18 cellular contexts compared by ENCODE assay signal in the genomic region with DNA sequence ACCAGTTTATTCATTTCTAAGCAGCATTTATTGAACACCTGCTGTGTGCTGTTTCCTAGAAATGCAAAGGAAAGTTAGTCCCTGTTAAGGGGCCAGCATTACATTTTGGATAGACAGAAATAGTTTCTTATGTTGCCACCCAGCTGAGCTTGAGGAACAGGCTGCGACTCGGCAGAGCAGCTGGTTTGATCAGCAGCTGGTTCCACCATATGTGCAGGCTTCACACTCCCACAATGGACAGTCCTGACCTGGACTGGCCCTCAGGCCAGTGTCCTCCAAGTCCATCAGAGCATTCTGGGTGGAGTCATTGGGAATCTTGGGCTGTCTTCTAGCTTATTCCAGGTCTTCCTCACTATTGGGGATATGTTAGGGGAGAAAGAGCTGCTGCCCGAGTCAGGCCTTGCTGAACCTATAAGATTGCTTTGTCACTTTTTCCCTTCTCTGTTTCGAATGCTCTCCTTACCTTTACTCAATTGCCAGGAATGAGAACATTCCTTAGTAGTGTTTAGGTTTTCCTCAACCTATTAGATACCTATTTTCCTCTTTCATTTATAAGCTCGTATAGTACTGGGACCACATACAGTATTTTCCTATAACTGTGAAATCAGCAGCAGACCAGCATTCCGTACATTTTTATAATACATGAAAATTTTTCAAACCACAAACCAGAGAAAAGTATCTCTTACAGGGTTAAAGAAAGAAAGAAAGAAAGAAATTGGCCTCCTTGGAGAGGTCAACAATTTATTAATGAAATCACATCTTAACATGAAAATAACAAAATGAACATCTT.
DNase-seq lines count a peak whose midpoint lies in the region; ATAC-seq and TF ChIP-seq lines count a peak whose summit lies in the region.
"Had no signal": no experiment of that assay in that cellular context is flagged by ENCODE, and none has a peak within 500 bp of the region (broad histone marks: within the 10 kb centered on the region; RNA-seq: fewer than 3 reads in every experiment).

No MANE protein-coding gene starts in this region.

- H2AFZ ChIP-seq in SK-N-SH (ENCODE audit: low read depth), result no peak overlapping the region
- H2AFZ ChIP-seq: PC-9 had no signal

- CTCF ChIA-PET in A673 (lab: Charles Lee), result interaction anchor here (0.5 kb wide), 2 partner anchors 461 to 544 kb away, joined by 3 to 13 read pairs; no protein-coding TSS in a partner anchor
- CTCF ChIA-PET in SK-N-SH (lab: Yijun Ruan, JAX), result interaction anchor here (1.1 kb wide), 1 partner anchor 42 kb away, joined by 3 read pairs; no protein-coding TSS in a partner anchor

- peak; percentile 7 for DNase-seq in A673 (ENCODE audit: low spot score)
- DNase-seq in SK-N-SH, result no peak
- no peak for DNase-seq in chondrocyte (ENCODE audit: low spot score)
- no peak for DNase-seq in osteocyte (ENCODE audit: extremely low spot score, unreplicated experiment)
- no peak for DNase-seq in DMS153 treated with DMSO at 0.1 percent for 48 hours (lab: John Stamatoyannopoulos, UW; ENCODE audit: unreplicated experiment)
- DNase-seq in CD1c-positive myeloid dendritic cell (ENCODE audit: extremely low spot score), result no peak
- DNase-seq in activated CD4-positive, alpha-beta T cell treated with anti-CD3 and anti-CD28 coated beads, Interleukin-2, amount 50 U/mL, for 48 hours, result no peak
- DNase-seq: 8988T; CD8-positive, alpha-beta memory T cell; HFFc6; KG1; NCI-H1436 treated with DMSO at 0.1 percent for 48 hours; NCI-H2029 treated with DMSO at 0.1 percent for 48 hours; NCI-H510A treated with DMSO at 0.1 percent for 48 hours; PC-9 had no signal

- ATAC-seq in GM18873 (IDR thresholded peaks at IDR 0.05; ENCODE audit: low FRiP score, unreplicated experiment), result no peak

- intact Hi-C loops in A673 (cut with micrococcal nuclease; ENCODE audit: unreplicated experiment), result no loop called here

- H3F3A ChIP-seq in SK-N-SH (replicated peaks; ENCODE audit: insufficient read depth), result peaks cover 5% of the 10 kb centered on the region

- no peak for TF ChIP-seq EP300 in SK-N-SH (IDR thresholded peaks at IDR 0.05; ENCODE audit: borderline replicate concordance in 1 of 2, low read depth in 1 of 2, low read length in 1 of 2)

- H3K27ac ChIP-seq in A673 (ENCODE audit: low read depth, low read length, poor library complexity, severe bottlenecking) (no peak overlapping the region), SK-N-SH (ENCODE audit: low read depth in 2 of 2, low read length in 1 of 2) (peak overlapping the region; percentile 11 to 60; a peak in 2 of 4 replicates)
- H3K27ac ChIP-seq: BLaER1, PC-9, SK-N-MC had no signal

- no peaks in the 10 kb centered on the region for H4K20me1 ChIP-seq in SK-N-SH (ENCODE audit: insufficient read depth)
- H4K20me1 ChIP-seq: BLaER1 had no signal

- peaks cover 10% of the 10 kb centered on the region for H3K9me3 ChIP-seq in A673 (ENCODE audit: low read depth, low read length, poor library complexity, severe bottlenecking)
- H3K9me3 ChIP-seq in SK-N-SH, result no peaks in the 10 kb centered on the region

- H3K4me3 ChIP-seq in A673 (ENCODE audit: low read depth, low read length, poor library complexity, severe bottlenecking) (no peak overlapping the region), SK-N-SH (ENCODE audit: low read depth in 2 of 2, low read length in 1 of 2) (no peak overlapping the region)
- H3K4me3 ChIP-seq: BLaER1, PC-9, SK-N-MC had no signal

- H3K27me3 ChIP-seq in A673 (replicated peaks; ENCODE audit: insufficient read depth, low read depth, low read length, poor library complexity), result no peaks in the 10 kb centered on the region
- no peaks in the 10 kb centered on the region for H3K27me3 ChIP-seq in SK-N-SH (ENCODE audit: insufficient read depth)
- H3K27me3 ChIP-seq: BLaER1 had no signal

- H3K4me1 Mint-ChIP-seq in chondrocyte (ENCODE audit: low read depth) (peaks cover 38% of the 10 kb centered on the region), osteocyte (ENCODE audit: unreplicated experiment) (peaks cover 40% of the 10 kb centered on the region)

- H3K4me2 ChIP-seq in SK-N-SH, result peak overlapping the region; percentile 18; the same call in 1 of the 2 replicates
- H3K4me2 ChIP-seq: BLaER1, PC-9 had no signal

- TF ChIP-seq CTCF in A673 (conservative IDR thresholded peaks at IDR 0.05; ENCODE audit: low read depth, low read length) (no peak), SK-N-SH (IDR thresholded peaks at IDR 0.05) (no peak), chondrocyte (IDR thresholded peaks at IDR 0.05) (no peak), osteocyte (IDR thresholded peaks at IDR 0.05) (no peak)

- no peaks in the 10 kb centered on the region for H3K36me3 Mint-ChIP-seq in chondrocyte (ENCODE audit: low read depth)
- peaks cover 2% of the 10 kb centered on the region for H3K36me3 Mint-ChIP-seq in osteocyte (ENCODE audit: unreplicated experiment)

- H3K4me3 Mint-ChIP-seq in chondrocyte (ENCODE audit: unreplicated experiment), result no peak overlapping the region
- H3K4me3 Mint-ChIP-seq in osteocyte (ENCODE audit: unreplicated experiment), result no peak overlapping the region
- H3K4me3 Mint-ChIP-seq: CD8-positive, alpha-beta memory T cell; HFFc6 had no signal

- H3K4me1 ChIP-seq in A673 (ENCODE audit: insufficient read depth, low read length, poor library complexity, severe bottlenecking), result peaks cover 18% of the 10 kb centered on the region
- peaks cover 11 to 23% of the 10 kb centered on the region in 2 experiments; a peak in 3 of 4 replicates for H3K4me1 ChIP-seq in SK-N-SH (ENCODE audit: control insufficient read depth in 1 of 2, insufficient read depth in 2 of 2, low read depth in 1 of 2, low read length in 1 of 2)
- H3K4me1 ChIP-seq: BLaER1 had no signal

- no TSS peak for BruUV-seq in A673 (replicated peaks; lab: Mats Ljungman, UMichigan)

- H3K27me3 Mint-ChIP-seq in chondrocyte (ENCODE audit: low read depth) (no peaks in the 10 kb centered on the region), osteocyte (ENCODE audit: unreplicated experiment) (no peaks in the 10 kb centered on the region)

- WGBS in SK-N-SH (ENCODE audit: low lambda C conversion rate), result 73% methylated on average over 4 of the region's 6 CpGs

- H3K36me3 ChIP-seq in A673 (ENCODE audit: insufficient read depth, low read length, poor library complexity, severe bottlenecking) (no peaks in the 10 kb centered on the region), SK-N-SH (replicated peaks in 1 of 2; ENCODE audit: control insufficient read depth in 1 of 2, insufficient read depth in 2 of 2, low read length in 1 of 2) (no peaks in the 10 kb centered on the region)
- H3K36me3 ChIP-seq: BLaER1 had no signal

- TF ChIP-seq RAD21 in SK-N-SH (IDR thresholded peaks at IDR 0.05; ENCODE audit: low read length), result no peak

- peak overlapping the region; percentile 77 for H3K27ac Mint-ChIP-seq in chondrocyte (ENCODE audit: unreplicated experiment)
- H3K27ac Mint-ChIP-seq in osteocyte (ENCODE audit: unreplicated experiment), result peak overlapping the region; percentile 70
- H3K27ac Mint-ChIP-seq: HFFc6 had no signal

- no peaks in the 10 kb centered on the region for H3K9me2 ChIP-seq in SK-N-SH

- peaks cover 6% of the 10 kb centered on the region for H3K9me3 Mint-ChIP-seq in chondrocyte (ENCODE audit: low read depth)
- H3K9me3 Mint-ChIP-seq in osteocyte (ENCODE audit: unreplicated experiment), result no peaks in the 10 kb centered on the region
- H3K9me3 Mint-ChIP-seq: CD8-positive, alpha-beta memory T cell; HFFc6 had no signal

- no peaks in the 10 kb centered on the region for H3K79me2 ChIP-seq in SK-N-SH (ENCODE audit: insufficient read depth)

- POLR2A ChIA-PET in A673 (lab: Charles Lee; ENCODE audit: low non-redundant PET), result no interaction called here
- POLR2A ChIA-PET in SK-N-SH (lab: Yijun Ruan, JAX), result no interaction called here

- no peak overlapping the region for H3K9ac ChIP-seq in SK-N-SH
- H3K9ac ChIP-seq: BLaER1 had no signal

TF ChIP-seq in SK-N-SH, 30 proteins besides CTCF, POLR2A, EP300 and RAD21 (continues in another document):
- TF ChIP-seq CHD2 (IDR thresholded peaks at IDR 0.05; ENCODE audit: low read length, partially characterized antibody), result no peak
- TF ChIP-seq, protein P1, sequence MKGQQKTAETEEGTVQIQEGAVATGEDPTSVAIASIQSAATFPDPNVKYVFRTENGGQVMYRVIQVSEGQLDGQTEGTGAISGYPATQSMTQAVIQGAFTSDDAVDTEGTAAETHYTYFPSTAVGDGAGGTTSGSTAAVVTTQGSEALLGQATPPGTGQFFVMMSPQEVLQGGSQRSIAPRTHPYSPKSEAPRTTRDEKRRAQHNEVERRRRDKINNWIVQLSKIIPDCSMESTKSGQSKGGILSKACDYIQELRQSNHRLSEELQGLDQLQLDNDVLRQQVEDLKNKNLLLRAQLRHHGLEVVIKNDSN (IDR thresholded peaks at IDR 0.05; ENCODE audit: borderline replicate concordance, low read depth), result no peak
- no peak for TF ChIP-seq TCF12 (IDR thresholded peaks at IDR 0.05)
- TF ChIP-seq, protein P2, sequence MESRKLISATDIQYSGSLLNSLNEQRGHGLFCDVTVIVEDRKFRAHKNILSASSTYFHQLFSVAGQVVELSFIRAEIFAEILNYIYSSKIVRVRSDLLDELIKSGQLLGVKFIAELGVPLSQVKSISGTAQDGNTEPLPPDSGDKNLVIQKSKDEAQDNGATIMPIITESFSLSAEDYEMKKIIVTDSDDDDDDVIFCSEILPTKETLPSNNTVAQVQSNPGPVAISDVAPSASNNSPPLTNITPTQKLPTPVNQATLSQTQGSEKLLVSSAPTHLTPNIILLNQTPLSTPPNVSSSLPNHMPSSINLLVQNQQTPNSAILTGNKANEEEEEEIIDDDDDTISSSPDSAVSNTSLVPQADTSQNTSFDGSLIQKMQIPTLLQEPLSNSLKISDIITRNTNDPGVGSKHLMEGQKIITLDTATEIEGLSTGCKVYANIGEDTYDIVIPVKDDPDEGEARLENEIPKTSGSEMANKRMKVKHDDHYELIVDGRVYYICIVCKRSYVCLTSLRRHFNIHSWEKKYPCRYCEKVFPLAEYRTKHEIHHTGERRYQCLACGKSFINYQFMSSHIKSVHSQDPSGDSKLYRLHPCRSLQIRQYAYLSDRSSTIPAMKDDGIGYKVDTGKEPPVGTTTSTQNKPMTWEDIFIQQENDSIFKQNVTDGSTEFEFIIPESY (IDR thresholded peaks at IDR 0.05; ENCODE audit: borderline replicate concordance, low read depth), result no peak
- TF ChIP-seq GABPA (IDR thresholded peaks at IDR 0.05; ENCODE audit: low read depth), result no peak
- no peak for TF ChIP-seq FOXM1 (IDR thresholded peaks at IDR 0.05; ENCODE audit: low read depth)
- no peak for TF ChIP-seq TEAD4 (IDR thresholded peaks at IDR 0.05; ENCODE audit: borderline replicate concordance, insufficient read depth)
- TF ChIP-seq, protein P3, sequence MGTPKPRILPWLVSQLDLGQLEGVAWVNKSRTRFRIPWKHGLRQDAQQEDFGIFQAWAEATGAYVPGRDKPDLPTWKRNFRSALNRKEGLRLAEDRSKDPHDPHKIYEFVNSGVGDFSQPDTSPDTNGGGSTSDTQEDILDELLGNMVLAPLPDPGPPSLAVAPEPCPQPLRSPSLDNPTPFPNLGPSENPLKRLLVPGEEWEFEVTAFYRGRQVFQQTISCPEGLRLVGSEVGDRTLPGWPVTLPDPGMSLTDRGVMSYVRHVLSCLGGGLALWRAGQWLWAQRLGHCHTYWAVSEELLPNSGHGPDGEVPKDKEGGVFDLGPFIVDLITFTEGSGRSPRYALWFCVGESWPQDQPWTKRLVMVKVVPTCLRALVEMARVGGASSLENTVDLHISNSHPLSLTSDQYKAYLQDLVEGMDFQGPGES (IDR thresholded peaks at IDR 0.05; ENCODE audit: low read depth, low read length), result no peak
